ENCODE assay signal across 17 cellular contexts in the genomic region with DNA sequence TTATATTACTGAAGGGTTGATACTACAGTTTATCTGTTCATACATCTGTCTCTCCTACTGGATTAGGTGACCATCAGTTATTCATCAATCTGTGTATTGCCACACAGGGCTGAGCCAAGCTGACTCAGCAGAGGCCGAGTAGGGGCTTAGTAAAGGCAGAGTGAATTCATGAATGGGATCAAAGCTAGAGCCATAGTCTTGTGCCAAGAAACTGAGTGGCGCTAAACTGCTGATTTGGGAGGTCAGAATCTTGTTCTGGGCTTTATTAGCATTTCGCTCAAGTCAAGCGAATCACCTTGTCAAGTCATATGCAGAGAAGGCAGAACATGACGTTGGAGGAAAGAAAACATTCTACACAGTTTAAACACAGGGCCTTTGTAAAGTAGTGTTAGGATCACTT. TPM values are rescaled to one million over a fixed set of nuclear protein-coding genes. Genes with fewer than 3 reads are reported as not detected.
DNase-seq lines count a peak whose midpoint lies in the region; ATAC-seq, FAIRE-seq and TF ChIP-seq lines count a peak whose summit lies in the region.
"Had no signal": no experiment of that assay in that cellular context is flagged by ENCODE, and none has a peak within 500 bp of the region (broad histone marks: within the 10 kb centered on the region; RNA-seq: fewer than 3 reads in every experiment).

No MANE protein-coding gene starts in this region.

- no peak overlapping the region for H3K4me3 ChIP-seq in GM23338
- no peak overlapping the region for H3K4me3 ChIP-seq in astrocyte of the cerebellum (ENCODE audit: low read depth, low read length)
- H3K4me3 ChIP-seq in foreskin fibroblast (ENCODE audit: low read depth in 1 of 2, low read length in 2 of 2) = no peak overlapping the region
- no peak overlapping the region for H3K4me3 ChIP-seq in pancreas
- H3K4me3 ChIP-seq: SK-N-MC had no signal

- in situ Hi-C loops in astrocyte of the cerebellum (cut with HindIII; ENCODE audit: low sequenced_read_pairs) (no loop called here), GM13977 (cut with MboI; ENCODE audit: low pct_unique_long_range_greater_than_20kb, low sequenced_read_pairs, unreplicated experiment) (no loop called here)

- H4K20me1 ChIP-seq in GM23338 (replicated peaks; ENCODE audit: insufficient read depth) = peaks cover 5% of the 10 kb centered on the region; the same call in 1 of the 2 replicates

- ATAC-seq in GM23338 (no peak), pancreas (peak; percentile 28 to 71 (median 44)), GM19035 (IDR thresholded peaks at IDR 0.05; ENCODE audit: unreplicated experiment) (no peak)

- no peak for TF ChIP-seq CTCF in GM23338 (conservative IDR thresholded peaks at IDR 0.05; ENCODE audit: low read depth in 2 of 2)
- TF ChIP-seq CTCF in astrocyte of the cerebellum (IDR thresholded peaks at IDR 0.05; ENCODE audit: low read depth, low read length, missing control alignments) = no peak
- TF ChIP-seq CTCF in foreskin fibroblast (IDR thresholded peaks at IDR 0.05; ENCODE audit: low read depth, low read length) = no peak
- no peak for TF ChIP-seq CTCF in pancreas (IDR thresholded peaks at IDR 0.05)
- TF ChIP-seq CTCF in GM13977 (IDR thresholded peaks at IDR 0.05; ENCODE audit: extremely low read depth, insufficient read depth, missing control alignments) = no peak

- H3K9me3 Mint-ChIP-seq in GM23338 = no peaks in the 10 kb centered on the region
- H3K9me3 Mint-ChIP-seq: activated B cell treated with CpG ODN at 0.5 μM for 24 hours had no signal

- WGBS in pancreas, 2 donors = 62 to 65% methylated on average over 5 of the region's 5 CpGs

- H3F3A ChIP-seq in GM23338 (replicated peaks; ENCODE audit: low read depth) = no peaks in the 10 kb centered on the region

- H3K4me1 ChIP-seq in GM23338 (ENCODE audit: insufficient read depth) (no peaks in the 10 kb centered on the region), pancreas (peaks cover 0 to 13% (median 10%) of the 10 kb centered on the region in 3 donors)

- H2AFZ ChIP-seq in GM23338 = no peak overlapping the region

- peak overlapping the region; percentile 73 for H3K27ac Mint-ChIP-seq in GM23338
- H3K27ac Mint-ChIP-seq: activated B cell treated with CpG ODN at 0.5 μM for 24 hours; CD4-positive, alpha-beta memory T cell had no signal

- peaks cover 76% of the 10 kb centered on the region for H3K79me2 ChIP-seq in GM23338 (replicated peaks; ENCODE audit: insufficient read depth)

- no peak for FAIRE-seq in pancreas (lab: Jason Lieb, UNC)

- H3K27me3 ChIP-seq in GM23338 (ENCODE audit: insufficient read depth) (no peaks in the 10 kb centered on the region), pancreas (no peaks in the 10 kb centered on the region)

- H3K4me1 Mint-ChIP-seq in GM23338 = peaks cover 5% of the 10 kb centered on the region; the same call in 2 of the 3 replicates
- H3K4me1 Mint-ChIP-seq: CD4-positive, alpha-beta memory T cell had no signal

- H3K9me3 ChIP-seq in pancreas = peaks cover 0 to 2% (median 0%) of the 10 kb centered on the region in 4 donors

- H3K36me3 ChIP-seq in GM23338 (ENCODE audit: insufficient read depth) (no peaks in the 10 kb centered on the region; the same call in 1 of the 2 replicates), pancreas (peaks cover 0 to 4% (median 0%) of the 10 kb centered on the region in 3 donors)

- H3K27ac ChIP-seq in GM23338 (ENCODE audit: low read depth) = no peak overlapping the region
- H3K27ac ChIP-seq in pancreas = no peak overlapping the region
- H3K27ac ChIP-seq: SK-N-MC had no signal

- peaks cover 19% of the 10 kb centered on the region; the same call in 2 of the 3 replicates for H3K36me3 Mint-ChIP-seq in GM23338 (ENCODE audit: low read depth)
- H3K36me3 Mint-ChIP-seq: CD4-positive, alpha-beta memory T cell had no signal

- DNase-seq in GM23338 (ENCODE audit: low spot score) (no peak), astrocyte of the cerebellum (ENCODE audit: low read depth) (peak; percentile 48), foreskin fibroblast (peak; percentile 39 to 73), pancreas (no peak), GF-D8 (lab: John Stamatoyannopoulos, UW) (no peak), GM13977 (ENCODE audit: low spot score) (no peak), NCI-H748 (lab: John Stamatoyannopoulos, UW; ENCODE audit: unreplicated experiment) (no peak)
- DNase-seq: activated B cell treated with CpG ODN at 0.5 μM for 24 hours; CD4-positive, alpha-beta memory T cell; islet precursor cell; NCI-H1105 treated with DMSO at 0.1 percent for 48 hours; NCI-H748 treated with DMSO at 0.1 percent for 48 hours; occipital lobe; stimulated activated CD4-positive, alpha-beta T cell treated with anti-CD3 and anti-CD28 coated beads, Interleukin-4, amount 100 ng/mL, for 1 hour; stimulated activated naive CD4-positive, alpha-beta T cell had no signal

- H3K4me2 ChIP-seq in GM23338 = no peak overlapping the region

- H3K9me2 ChIP-seq in GM23338 (ENCODE audit: insufficient read depth) = no peaks in the 10 kb centered on the region

- H3K4me3 Mint-ChIP-seq in GM23338 = no peak overlapping the region
- H3K4me3 Mint-ChIP-seq: activated B cell treated with CpG ODN at 0.5 μM for 24 hours; CD4-positive, alpha-beta memory T cell had no signal

- intact Hi-C loops in pancreas (cut with DNase I) = no loop called here

- H3K27me3 Mint-ChIP-seq in GM23338 (ENCODE audit: insufficient read depth, low read depth, poor library complexity) = peaks cover 5% of the 10 kb centered on the region
- H3K27me3 Mint-ChIP-seq: activated B cell treated with CpG ODN at 0.5 μM for 24 hours; CD4-positive, alpha-beta memory T cell had no signal

TF ChIP-seq in GM23338, 12 proteins besides CTCF, POLR2A, EP300 and RAD21:
- no peak for TF ChIP-seq STAT1 (IDR thresholded peaks at IDR 0.05; ENCODE audit: unreplicated experiment)
- TF ChIP-seq EZH2phosphoT487 (IDR thresholded peaks at IDR 0.05; ENCODE audit: unreplicated experiment) = no peak
- TF ChIP-seq POLR2AphosphoS5 (IDR thresholded peaks at IDR 0.05; ENCODE audit: low read depth) = no peak
- TF ChIP-seq JUNB (IDR thresholded peaks at IDR 0.05; ENCODE audit: unreplicated experiment) = no peak
- TF ChIP-seq, protein P1, sequence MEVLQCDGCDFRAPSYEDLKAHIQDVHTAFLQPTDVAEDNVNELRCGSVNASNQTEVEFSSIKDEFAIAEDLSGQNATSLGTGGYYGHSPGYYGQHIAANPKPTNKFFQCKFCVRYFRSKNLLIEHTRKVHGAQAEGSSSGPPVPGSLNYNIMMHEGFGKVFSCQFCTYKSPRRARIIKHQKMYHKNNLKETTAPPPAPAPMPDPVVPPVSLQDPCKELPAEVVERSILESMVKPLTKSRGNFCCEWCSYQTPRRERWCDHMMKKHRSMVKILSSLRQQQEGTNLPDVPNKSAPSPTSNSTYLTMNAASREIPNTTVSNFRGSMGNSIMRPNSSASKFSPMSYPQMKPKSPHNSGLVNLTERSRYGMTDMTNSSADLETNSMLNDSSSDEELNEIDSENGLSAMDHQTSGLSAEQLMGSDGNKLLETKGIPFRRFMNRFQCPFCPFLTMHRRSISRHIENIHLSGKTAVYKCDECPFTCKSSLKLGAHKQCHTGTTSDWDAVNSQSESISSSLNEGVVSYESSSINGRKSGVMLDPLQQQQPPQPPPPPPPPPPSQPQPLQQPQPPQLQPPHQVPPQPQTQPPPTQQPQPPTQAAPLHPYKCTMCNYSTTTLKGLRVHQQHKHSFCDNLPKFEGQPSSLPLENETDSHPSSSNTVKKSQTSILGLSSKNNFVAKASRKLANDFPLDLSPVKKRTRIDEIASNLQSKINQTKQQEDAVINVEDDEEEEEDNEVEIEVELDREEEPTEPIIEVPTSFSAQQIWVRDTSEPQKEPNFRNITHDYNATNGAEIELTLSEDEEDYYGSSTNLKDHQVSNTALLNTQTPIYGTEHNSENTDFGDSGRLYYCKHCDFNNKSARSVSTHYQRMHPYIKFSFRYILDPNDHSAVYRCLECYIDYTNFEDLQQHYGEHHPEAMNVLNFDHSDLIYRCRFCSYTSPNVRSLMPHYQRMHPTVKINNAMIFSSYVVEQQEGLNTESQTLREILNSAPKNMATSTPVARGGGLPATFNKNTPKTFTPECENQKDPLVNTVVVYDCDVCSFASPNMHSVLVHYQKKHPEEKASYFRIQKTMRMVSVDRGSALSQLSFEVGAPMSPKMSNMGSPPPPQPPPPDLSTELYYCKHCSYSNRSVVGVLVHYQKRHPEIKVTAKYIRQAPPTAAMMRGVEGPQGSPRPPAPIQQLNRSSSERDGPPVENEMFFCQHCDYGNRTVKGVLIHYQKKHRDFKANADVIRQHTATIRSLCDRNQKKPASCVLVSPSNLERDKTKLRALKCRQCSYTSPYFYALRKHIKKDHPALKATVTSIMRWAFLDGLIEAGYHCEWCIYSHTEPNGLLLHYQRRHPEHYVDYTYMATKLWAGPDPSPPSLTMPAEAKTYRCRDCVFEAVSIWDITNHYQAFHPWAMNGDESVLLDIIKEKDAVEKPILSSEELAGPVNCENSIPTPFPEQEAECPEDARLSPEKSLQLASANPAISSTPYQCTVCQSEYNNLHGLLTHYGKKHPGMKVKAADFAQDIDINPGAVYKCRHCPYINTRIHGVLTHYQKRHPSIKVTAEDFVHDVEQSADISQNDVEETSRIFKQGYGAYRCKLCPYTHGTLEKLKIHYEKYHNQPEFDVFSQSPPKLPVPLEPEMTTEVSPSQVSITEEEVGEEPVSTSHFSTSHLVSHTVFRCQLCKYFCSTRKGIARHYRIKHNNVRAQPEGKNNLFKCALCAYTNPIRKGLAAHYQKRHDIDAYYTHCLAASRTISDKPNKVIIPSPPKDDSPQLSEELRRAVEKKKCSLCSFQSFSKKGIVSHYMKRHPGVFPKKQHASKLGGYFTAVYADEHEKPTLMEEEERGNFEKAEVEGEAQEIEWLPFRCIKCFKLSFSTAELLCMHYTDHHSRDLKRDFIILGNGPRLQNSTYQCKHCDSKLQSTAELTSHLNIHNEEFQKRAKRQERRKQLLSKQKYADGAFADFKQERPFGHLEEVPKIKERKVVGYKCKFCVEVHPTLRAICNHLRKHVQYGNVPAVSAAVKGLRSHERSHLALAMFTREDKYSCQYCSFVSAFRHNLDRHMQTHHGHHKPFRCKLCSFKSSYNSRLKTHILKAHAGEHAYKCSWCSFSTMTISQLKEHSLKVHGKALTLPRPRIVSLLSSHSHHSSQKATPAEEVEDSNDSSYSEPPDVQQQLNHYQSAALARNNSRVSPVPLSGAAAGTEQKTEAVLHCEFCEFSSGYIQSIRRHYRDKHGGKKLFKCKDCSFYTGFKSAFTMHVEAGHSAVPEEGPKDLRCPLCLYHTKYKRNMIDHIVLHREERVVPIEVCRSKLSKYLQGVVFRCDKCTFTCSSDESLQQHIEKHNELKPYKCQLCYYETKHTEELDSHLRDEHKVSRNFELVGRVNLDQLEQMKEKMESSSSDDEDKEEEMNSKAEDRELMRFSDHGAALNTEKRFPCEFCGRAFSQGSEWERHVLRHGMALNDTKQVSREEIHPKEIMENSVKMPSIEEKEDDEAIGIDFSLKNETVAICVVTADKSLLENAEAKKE (CRISPR knock-in tag; IDR thresholded peaks at IDR 0.05) = no peak

RNA-seq across cellular contexts. Expression of a gene that starts 34.1 kb away (rescaled TPM):
- 12.4 and 13.3 TPM in 2 replicates for total RNA-seq in GM23338 (2014; rRNA removed; shearing (Covaris generic))
- polyA plus RNA-seq in GM23338 (2016; fragmentation: Nextera tagmentation; extraction: Ambion mirVana) (4.4 and 4.6 TPM in 2 replicates), pancreas (1 to 10 TPM; 3.0 to 6.7 TPM)
- total RNA-seq in pancreas = 10 to 100 TPM in 2 of 6 donors, 1 to 10 TPM in 4; 6.7 to 18.8 (median 8.8) TPM

Comparison
In these comparisons a context has a peak if more than half of its experiments do, and no peak if none do; other contexts are left out.
1. ATAC-seq: peak in pancreas (4 of 4); none in GM23338 (single experiment) and GM19035 (single experiment).
2. DNase-seq: peak in astrocyte of the cerebellum (single experiment) and foreskin fibroblast (2 of 2); none in GM23338 (single experiment), pancreas (0 of 6), GF-D8 (single experiment), GM13977 (single experiment) and NCI-H748 (single experiment).